18 cellular contexts compared by ENCODE assay signal in the genomic region with DNA sequence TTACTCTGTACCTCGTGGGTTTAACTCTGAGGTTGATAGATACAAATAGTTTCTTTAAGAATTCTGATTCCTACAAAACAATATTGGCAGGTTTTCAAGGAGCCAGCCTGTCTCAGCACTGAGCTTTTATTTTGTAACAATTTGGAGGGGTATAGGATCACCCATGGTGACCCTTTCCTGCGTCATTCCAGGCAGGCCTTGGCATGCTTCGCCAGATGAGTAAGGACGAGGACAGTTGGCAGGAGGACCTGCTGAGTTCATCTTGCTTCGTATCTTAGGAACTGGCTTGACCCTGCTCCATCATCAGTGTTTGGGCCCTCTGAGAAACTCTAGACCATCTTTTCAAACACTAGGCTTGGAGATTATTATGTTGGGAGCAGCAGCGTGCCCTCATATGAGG. TPM values are rescaled to one million over a fixed set of nuclear protein-coding genes. Genes with fewer than 3 reads are reported as not detected.
A peak's percentile ranks its signal among the peaks of the same experiment; 100 is the strongest.
DNase-seq lines count a peak whose midpoint lies in the region; ATAC-seq and TF ChIP-seq lines count a peak whose summit lies in the region.
"Had no signal": no experiment of that assay in that cellular context is flagged by ENCODE, and none has a peak within 500 bp of the region (broad histone marks: within the 10 kb centered on the region; RNA-seq: fewer than 3 reads in every experiment).

No MANE protein-coding gene starts in this region.

- no peak for ATAC-seq in HG03432 (IDR thresholded peaks at IDR 0.05; ENCODE audit: unreplicated experiment)
- ATAC-seq: GM12878 had no signal

- H3K27me3 ChIP-seq in right atrium auricular region, result no peaks in the 10 kb centered on the region
- no peaks in the 10 kb centered on the region for H3K27me3 ChIP-seq in skeletal muscle satellite cell (ENCODE audit: control insufficient read depth, insufficient read depth, low read length)

- H3K36me3 Mint-ChIP-seq in HFFc6 (ENCODE audit: low read depth), result peaks cover 5% of the 10 kb centered on the region; the same call in 1 of the 2 replicates

- no peak overlapping the region for H3K4me2 ChIP-seq in skeletal muscle satellite cell (ENCODE audit: low read length)

- H3K27me3 Mint-ChIP-seq in HFFc6 (ENCODE audit: insufficient read depth), result no peaks in the 10 kb centered on the region; the same call in 1 of the 2 replicates
- H3K27me3 Mint-ChIP-seq: B cell had no signal

- peak overlapping the region; percentile 63; the same call in 1 of the 2 replicates for H3K27ac Mint-ChIP-seq in HFFc6
- H3K27ac Mint-ChIP-seq: activated T-helper 2 cell treated with anti-CD3 and anti-CD28 coated beads, Interferon-gamma antibody, Interleukin-2, Interleukin-4, amounts not matched to agents 10 μg/mL and 5 μg/mL and 100 μg/mL, durations not matched to agents 14 hours and 24 hours and 36 hours; B cell; T-helper 1 cell treated with Interleukin-12 subunit alpha and Interleukin-12 subunit beta and Interleukin-4 antibody, amounts not matched to agents 30 μg/mL and 1 μg/mL, for 36 hours had no signal

- peak overlapping the region; percentile 61 to 75 for H3K27ac ChIP-seq in right atrium auricular region
- H3K27ac ChIP-seq: HL-60 had no signal

- TF ChIP-seq CTCF in HFFc6 (IDR thresholded peaks at IDR 0.05), result no peak
- TF ChIP-seq CTCF in cardiac fibroblast (IDR thresholded peaks at IDR 0.05; ENCODE audit: low read depth, low read length), result no peak
- TF ChIP-seq CTCF in right atrium auricular region (IDR thresholded peaks at IDR 0.05), result no peak

- H3K4me1 ChIP-seq in right atrium auricular region (peaks cover 0 to 68% of the 10 kb centered on the region in 2 donors), skeletal muscle satellite cell (ENCODE audit: control insufficient read depth, insufficient read depth, low read length) (peaks cover 52% of the 10 kb centered on the region)

- DNase-seq in HFFc6 (no peak), cardiac fibroblast (ENCODE audit: low read depth in 2 of 2) (peak; percentile 75 to 80), right atrium auricular region (ENCODE audit: low spot score) (no peak), A172 (ENCODE audit: low spot score) (no peak), NCI-H510A treated with DMSO at 0.1 percent for 48 hours (lab: John Stamatoyannopoulos, UW) (no peak)
- DNase-seq in activated CD8-positive, alpha-beta memory T cell treated with anti-CD3 and anti-CD28 coated beads for 24 hours, result no peak
- DNase-seq: activated CD4-positive, alpha-beta T cell treated with anti-CD3 and anti-CD28 coated beads, Interleukin-2, amount 50 U/mL, for 4 hours; DMS53; NCI-H2171; stimulated activated CD4-positive, alpha-beta T cell treated with anti-CD3 and anti-CD28 coated beads, Interleukin-15, amount 100 ng/mL, for 24 hours had no signal

- no peak overlapping the region; the same call in 1 of the 2 replicates for H3K4me3 Mint-ChIP-seq in HFFc6
- H3K4me3 Mint-ChIP-seq: B cell; neural crest cell; T-helper 1 cell treated with Interleukin-12 subunit alpha and Interleukin-12 subunit beta and Interleukin-4 antibody, amounts not matched to agents 30 μg/mL and 1 μg/mL, for 36 hours had no signal

- peaks cover 59% of the 10 kb centered on the region for H3K4me1 Mint-ChIP-seq in HFFc6 (ENCODE audit: low read depth)
- H3K4me1 Mint-ChIP-seq: B cell had no signal

- H3K36me3 ChIP-seq in right atrium auricular region (no peaks in the 10 kb centered on the region), skeletal muscle satellite cell (ENCODE audit: insufficient read depth, low read length) (no peaks in the 10 kb centered on the region)

- no peaks in the 10 kb centered on the region for H3K9me3 Mint-ChIP-seq in HFFc6
- H3K9me3 Mint-ChIP-seq: activated T-helper 2 cell treated with anti-CD3 and anti-CD28 coated beads, Interferon-gamma antibody, Interleukin-2, Interleukin-4, amounts not matched to agents 10 μg/mL and 5 μg/mL and 100 μg/mL, durations not matched to agents 14 hours and 24 hours and 36 hours; T-helper 1 cell treated with Interleukin-12 subunit alpha and Interleukin-12 subunit beta and Interleukin-4 antibody, amounts not matched to agents 30 μg/mL and 1 μg/mL, for 36 hours had no signal

- H3K9me3 ChIP-seq in right atrium auricular region, result no peaks in the 10 kb centered on the region
- no peaks in the 10 kb centered on the region for H3K9me3 ChIP-seq in skeletal muscle satellite cell (replicated peaks; ENCODE audit: low read length)

- no peak overlapping the region for H3K4me3 ChIP-seq in cardiac fibroblast (replicated peaks in 1 of 2; ENCODE audit: low read depth in 2 of 2, low read length in 2 of 2)
- no peak overlapping the region for H3K4me3 ChIP-seq in right atrium auricular region
- no peak overlapping the region for H3K4me3 ChIP-seq in skeletal muscle satellite cell (ENCODE audit: low read length)
- H3K4me3 ChIP-seq: GM12878 had no signal

- peak overlapping the region; percentile 9 for H3K9ac ChIP-seq in skeletal muscle satellite cell (ENCODE audit: low read depth, low read length)

RNA-seq across cellular contexts. Expression of a gene that starts 17.9 kb away (rescaled TPM):
- total RNA-seq in HFFc6 (2021; fragmentation: NEBNext Ultra II Directional; extraction: Animal tissue kit (Norgen Biotek cat#: 25700)), result 10 to 100 TPM; 10.1 to 18.9 (median 15.6) TPM
- 10 to 100 TPM; 20.9 to 30.5 TPM for total RNA-seq in right atrium auricular region
- 12.2 and 13.4 TPM in 2 replicates for total RNA-seq in skeletal muscle satellite cell (2012; rRNA removed)
- total RNA-seq in A172 (2014; rRNA removed; shearing (Covaris generic)), result 9.7 and 13.0 TPM in 2 replicates
- total RNA-seq: B cell had no signal

Comparison
In these comparisons a context has a peak if more than half of its experiments do, and no peak if none do; other contexts are left out.
1. DNase-seq: peak in cardiac fibroblast (2 of 2); none in HFFc6 (single experiment), right atrium auricular region (single experiment), activated CD8-positive, alpha-beta memory T cell treated with anti-CD3 and anti-CD28 coated beads for 24 hours (single experiment), A172 (single experiment) and NCI-H510A treated with DMSO at 0.1 percent for 48 hours (single experiment).